8 cellular contexts compared by ENCODE assay signal in genomic region chr17:29579866-29580771, GRCh38. TPM values are rescaled to one million over a fixed set of nuclear protein-coding genes. Genes with fewer than 3 reads are reported as not detected.
DNase-seq lines count a peak whose midpoint lies in the region; ATAC-seq and TF ChIP-seq lines count a peak whose summit lies in the region.

No MANE protein-coding gene starts in this region.

- peaks cover 8% of the 10 kb centered on the region for H3K36me3 Mint-ChIP-seq in type B pancreatic cell

- H4K20me1 ChIP-seq in osteoblast (ENCODE audit: insufficient read depth, low read length), result peaks cover 43% of the 10 kb centered on the region

- no peaks in the 10 kb centered on the region for H3K27me3 ChIP-seq in osteoblast (ENCODE audit: insufficient read depth, low read length)

- peak overlapping the region; percentile 29 for H3K4me3 Mint-ChIP-seq in type B pancreatic cell

- TF ChIP-seq CTCF in RWPE1 (conservative IDR thresholded peaks at IDR 0.05; ENCODE audit: low read depth), result peak; percentile 89
- TF ChIP-seq CTCF in fibroblast of villous mesenchyme (IDR thresholded peaks at IDR 0.05; ENCODE audit: insufficient read depth, low read depth, low read length), result peak; percentile 82
- TF ChIP-seq CTCF in osteoblast (IDR thresholded peaks at IDR 0.05; ENCODE audit: extremely low read depth, low read depth, low read length), result peak; percentile 91
- TF ChIP-seq CTCF in type B pancreatic cell (conservative IDR thresholded peaks at IDR 0.05), result peak; percentile 86

- ATAC-seq in GM21723 (IDR thresholded peaks at IDR 0.05; ENCODE audit: unreplicated experiment), result peak; percentile 69

- POLR2A ChIA-PET in RWPE1 (lab: Yijun Ruan, JAX; ENCODE audit: low non-redundant PET), result interaction anchor here (0.7 kb wide), 1 partner anchor 11 kb away, joined by 3 read pairs; no protein-coding TSS in a partner anchor

- H3K9me3 ChIP-seq in osteoblast (ENCODE audit: low read depth, low read length), result no peaks in the 10 kb centered on the region

- peak overlapping the region; percentile 67 for H3K27ac Mint-ChIP-seq in type B pancreatic cell

- no peak overlapping the region for H3K4me2 ChIP-seq in osteoblast (ENCODE audit: insufficient read depth, low read length)

- peaks cover 14% of the 10 kb centered on the region for H3K4me1 Mint-ChIP-seq in type B pancreatic cell (ENCODE audit: unreplicated experiment)

- H3K27ac ChIP-seq in RWPE1 (peak overlapping the region; percentile 99), osteoblast (ENCODE audit: low read depth, low read length) (peak overlapping the region; percentile 56)

- H2AFZ ChIP-seq in osteoblast (ENCODE audit: low read length), result no peak overlapping the region

- H3K4me3 ChIP-seq in fibroblast of villous mesenchyme (ENCODE audit: low read depth, low read length), result no peak overlapping the region
- no peak overlapping the region for H3K4me3 ChIP-seq in osteoblast (ENCODE audit: insufficient read depth, low read length)

- no peaks in the 10 kb centered on the region for H3K9me3 Mint-ChIP-seq in type B pancreatic cell

- H3K27me3 Mint-ChIP-seq in type B pancreatic cell, result no peaks in the 10 kb centered on the region

- CTCF ChIA-PET in RWPE1 (lab: Yijun Ruan, JAX), result interaction anchor here (0.6 to 5.2 kb wide), 12 partner anchors 9 to 245 kb away, joined by 3 to 71 read pairs (median 6); partner anchors contain the start of genes ANKRD13B and TP53I13

- peak; percentile 81 for DNase-seq in DMS153 (lab: John Stamatoyannopoulos, UW)
- DNase-seq in Kasumi-1 (lab: John Stamatoyannopoulos, UW), result peak; percentile 74 to 77
- peak; percentile 85 for DNase-seq in RWPE1 (ENCODE audit: low spot score)
- peak; percentile 85 for DNase-seq in activated effector memory CD4-positive, alpha-beta T cell treated with Interleukin-2 at 50 U/mL for 16 hours
- peak; percentile 79 for DNase-seq in fibroblast of villous mesenchyme (ENCODE audit: low read depth)
- DNase-seq in osteoblast (ENCODE audit: insufficient read length, low spot score, missing footprints), result peak; percentile 99
- peak; percentile 81 for DNase-seq in type B pancreatic cell (ENCODE audit: extremely low spot score, unreplicated experiment)

- peaks cover 32% of the 10 kb centered on the region for H3K36me3 ChIP-seq in osteoblast (ENCODE audit: insufficient read depth, low read length)

- H3K4me1 ChIP-seq in osteoblast (ENCODE audit: insufficient read depth, low read length), result peaks cover 10% of the 10 kb centered on the region

- H3K79me2 ChIP-seq in osteoblast (ENCODE audit: insufficient read depth, low read length), result peaks cover 41% of the 10 kb centered on the region

RNA-seq across cellular contexts. Expression of gene GIT1, which starts 9.3 kb away (rescaled TPM):
- total RNA-seq in fibroblast of villous mesenchyme, result 23.2 and 26.3 TPM in 2 replicates
- total RNA-seq in osteoblast, result 31.8 and 34.4 TPM in 2 replicates
- 44.0 and 66.7 TPM in 2 replicates for total RNA-seq in type B pancreatic cell (ENCODE audit: low replicate concordance)

RNA-seq across cellular contexts. Expression of gene TP53I13, which starts 11.6 kb away (rescaled TPM):
- total RNA-seq in fibroblast of villous mesenchyme, result 51.8 and 54.8 TPM in 2 replicates
- total RNA-seq in osteoblast, result 57.2 and 57.5 TPM in 2 replicates
- total RNA-seq in type B pancreatic cell (ENCODE audit: low replicate concordance), result 38.9 and 50.3 TPM in 2 replicates

RNA-seq across cellular contexts. Expression of gene ANKRD13B, which starts 12.8 kb away (rescaled TPM):
- total RNA-seq in fibroblast of villous mesenchyme (3.5 and 8.6 TPM in 2 replicates), osteoblast (13.0 and 18.5 TPM in 2 replicates), type B pancreatic cell (ENCODE audit: low replicate concordance) (21.0 and 50.5 TPM in 2 replicates)

RNA-seq across cellular contexts. Expression of gene ABHD15, which starts 13.3 kb away (rescaled TPM):
- total RNA-seq in fibroblast of villous mesenchyme (8.2 and 9.3 TPM in 2 replicates), osteoblast (8.8 and 9.4 TPM in 2 replicates), type B pancreatic cell (ENCODE audit: low replicate concordance) (11.6 and 12.2 TPM in 2 replicates)

RNA-seq across cellular contexts. Expression of gene CORO6, which starts 42.6 kb away (rescaled TPM):
- total RNA-seq in fibroblast of villous mesenchyme (5.6 and 7.4 TPM in 2 replicates), osteoblast (12.7 and 20.3 TPM in 2 replicates), type B pancreatic cell (ENCODE audit: low replicate concordance) (2.0 and 6.8 TPM in 2 replicates)
